In the genomic region with DNA sequence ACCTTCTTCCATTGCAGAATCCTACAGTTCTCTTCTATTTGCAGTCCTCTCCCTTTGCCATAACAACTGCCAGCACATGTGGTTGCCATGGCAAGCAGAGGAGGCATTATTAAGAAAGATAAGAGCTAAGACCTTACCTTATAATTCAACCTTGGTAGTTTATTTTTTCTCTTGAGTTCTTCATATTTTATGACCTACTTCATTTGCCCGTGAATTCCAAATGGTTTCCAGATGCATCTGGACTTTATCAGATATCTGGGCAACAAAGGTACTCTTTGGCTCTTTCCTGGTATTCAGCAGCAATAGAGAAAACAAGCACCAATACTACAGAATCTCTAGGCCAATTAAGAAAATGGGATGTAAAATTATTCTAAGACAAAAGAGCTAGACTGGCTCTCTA, we compare ENCODE assay signal across 16 cellular contexts.
A peak's percentile ranks its signal among the peaks of the same experiment; 100 is the strongest.
DNase-seq lines count a peak whose midpoint lies in the region; ATAC-seq, FAIRE-seq and TF ChIP-seq lines count a peak whose summit lies in the region.
"Had no signal": no experiment of that assay in that cellular context is flagged by ENCODE, and none has a peak within 500 bp of the region (broad histone marks: within the 10 kb centered on the region; RNA-seq: fewer than 3 reads in every experiment).

No MANE protein-coding gene starts in this region.

- no peak for TF ChIP-seq CTCF in OCI-LY7 (conservative IDR thresholded peaks at IDR 0.05; ENCODE audit: low read length)
- no peak for TF ChIP-seq CTCF in brain (conservative IDR thresholded peaks at IDR 0.05)

- H3K9me3 ChIP-seq in OCI-LY7 (ENCODE audit: low read length) (no peaks in the 10 kb centered on the region), GM23248 (ENCODE audit: low read depth) (no peaks in the 10 kb centered on the region)
- H3K9me3 ChIP-seq: A549, BE2C had no signal

- DNase-seq in DMS79 treated with DMSO at 0.1 percent for 48 hours (lab: John Stamatoyannopoulos, UW) (peak; percentile 58), GM12891 (ENCODE audit: insufficient read length, low spot score) (no peak), OCI-LY7 (ENCODE audit: low spot score) (peak; percentile 37), GM23248 (no peak), pons (ENCODE audit: low spot score) (no peak)
- DNase-seq: BE2C; CD4-positive, alpha-beta memory T cell; HCEC 1CT; HFFc6 had no signal

- peaks cover 0 to 4% (median 2%) of the 10 kb centered on the region in 5 experiments for H3K9me3 Mint-ChIP-seq in brain

- H3K9ac ChIP-seq in GM23248, result no peak overlapping the region

- H4K20me1 ChIP-seq in OCI-LY7 (ENCODE audit: insufficient read depth, low read length) (no peaks in the 10 kb centered on the region), GM23248 (ENCODE audit: insufficient read depth) (no peaks in the 10 kb centered on the region)

- no peaks in the 10 kb centered on the region for H3F3A ChIP-seq in GM23248 (ENCODE audit: insufficient read depth)

- H3K4me1 Mint-ChIP-seq in brain, result peaks cover 47% of the 10 kb centered on the region
- H3K4me1 Mint-ChIP-seq: CD4-positive, alpha-beta memory T cell had no signal

- H3K4me3 ChIP-seq in OCI-LY7 (ENCODE audit: low read depth, low read length, poor library complexity, severe bottlenecking), result peak overlapping the region; percentile 70
- H3K4me3 ChIP-seq in GM23248, result no peak overlapping the region
- H3K4me3 ChIP-seq: A549 had no signal

- no peak for TF ChIP-seq POLR2A in GM12891 (IDR thresholded peaks at IDR 0.05; ENCODE audit: low read depth, low read length)

- no peaks in the 10 kb centered on the region for H3K27me3 ChIP-seq in GM23248 (replicated peaks; ENCODE audit: insufficient read depth)
- H3K27me3 ChIP-seq: BE2C had no signal

- no TSS peak for BruUV-seq in OCI-LY7 (replicated peaks; lab: Mats Ljungman, UMichigan)

- H3K4me3 Mint-ChIP-seq in brain, result no peak overlapping the region
- H3K4me3 Mint-ChIP-seq: CD4-positive, alpha-beta memory T cell; HFFc6 had no signal

- H3K4me1 ChIP-seq in OCI-LY7 (ENCODE audit: insufficient read depth, low read length, poor library complexity, severe bottlenecking) (peaks cover 98% of the 10 kb centered on the region), GM23248 (ENCODE audit: insufficient read depth) (no peaks in the 10 kb centered on the region)
- H3K4me1 ChIP-seq: A549, BE2C had no signal

- peak overlapping the region in 4 of 5 experiments; percentile 17 to 86 (median 58) for H3K27ac Mint-ChIP-seq in brain
- H3K27ac Mint-ChIP-seq: CD4-positive, alpha-beta memory T cell; HFFc6 had no signal

- 0 to 2% methylated on average over 1 of the region's 1 CpG for whole genome bisulfite sequencing in GM23248 (ENCODE audit: low coverage in 1 of 2, low lambda C conversion rate in 2 of 2, missing lambda C conversion rate in 2 of 2), 2 experiments

- intact Hi-C loops in OCI-LY7 (cut with micrococcal nuclease; ENCODE audit: unreplicated experiment), result loop anchor here (1.0 to 2.0 kb wide), 5 partner anchors 31 to 645 kb away; no protein-coding TSS in a partner anchor

- H3K27ac ChIP-seq in OCI-LY7 (ENCODE audit: low read depth, low read length, poor library complexity, severe bottlenecking) (peak overlapping the region; percentile 98), GM23248 (no peak overlapping the region)
- H3K27ac ChIP-seq: A549, C4-2B had no signal

- H3K27me3 Mint-ChIP-seq in brain, result peaks cover 3% of the 10 kb centered on the region
- H3K27me3 Mint-ChIP-seq: CD4-positive, alpha-beta memory T cell had no signal

- H3K79me2 ChIP-seq in OCI-LY7 (ENCODE audit: insufficient read depth, low read depth, low read length), result peaks cover 45% of the 10 kb centered on the region
- H3K79me2 ChIP-seq in GM23248 (ENCODE audit: insufficient read depth), result no peaks in the 10 kb centered on the region

- POLR2A ChIA-PET in OCI-LY7 (lab: Charles Lee), result interaction anchor here (0.5 to 11.3 kb wide), 14 partner anchors 11 to 647 kb away, joined by 3 to 285 read pairs (median 4); no protein-coding TSS in a partner anchor

- peak; percentile 45 for FAIRE-seq in GM12891 (lab: Jason Lieb, UNC)
- FAIRE-seq: A549, HepG2, HTR-8/SVneo had no signal

- no peaks in the 10 kb centered on the region for H3K36me3 Mint-ChIP-seq in brain
- H3K36me3 Mint-ChIP-seq: CD4-positive, alpha-beta memory T cell had no signal

- H2AFZ ChIP-seq in OCI-LY7 (ENCODE audit: low read length) (no peak overlapping the region), GM23248 (no peak overlapping the region)

- in situ Hi-C loops in GM23248 (cut with MboI), result no loop called here

- CTCF ChIA-PET in OCI-LY7 (lab: Charles Lee; ENCODE audit: unreplicated experiment), result no interaction called here

- ATAC-seq in HG02973 (IDR thresholded peaks at IDR 0.05; ENCODE audit: unreplicated experiment) (no peak), GM21447 (IDR thresholded peaks at IDR 0.05; ENCODE audit: unreplicated experiment) (no peak)
- ATAC-seq: A549, HepG2 had no signal

- peak overlapping the region; percentile 72 for H3K4me2 ChIP-seq in OCI-LY7 (ENCODE audit: low read length)
- no peak overlapping the region for H3K4me2 ChIP-seq in GM23248 (ENCODE audit: unreplicated experiment)
- H3K4me2 ChIP-seq: A549 had no signal

- no peaks in the 10 kb centered on the region for H3K9me2 ChIP-seq in OCI-LY7 (ENCODE audit: insufficient read depth, low read length)
- H3K9me2 ChIP-seq in GM23248 (ENCODE audit: insufficient read depth), result no peaks in the 10 kb centered on the region

- peaks cover 21% of the 10 kb centered on the region for H3K36me3 ChIP-seq in OCI-LY7 (ENCODE audit: insufficient read depth, low read length)
- H3K36me3 ChIP-seq in GM23248 (ENCODE audit: low read depth), result no peaks in the 10 kb centered on the region
- H3K36me3 ChIP-seq: BE2C had no signal

TF ChIP-seq in GM12891, 5 proteins besides CTCF, POLR2A, EP300 and RAD21:
- TF ChIP-seq PAX5 (IDR thresholded peaks at IDR 0.05; ENCODE audit: insufficient read depth, low read length, severe bottlenecking) (no peak), SPI1 (IDR thresholded peaks at IDR 0.05; ENCODE audit: low read depth, low read length) (no peak), TAF1 (IDR thresholded peaks at IDR 0.05; ENCODE audit: low read depth, low read length) (no peak), POU2F2 (IDR thresholded peaks at IDR 0.05; ENCODE audit: low read depth, low read length) (no peak), POLR2AphosphoS5 (IDR thresholded peaks at IDR 0.05; ENCODE audit: low read depth, low read length) (no peak)

Comparison
In these comparisons a context has a peak if more than half of its experiments do, and no peak if none do; other contexts are left out.
1. DNase-seq: peak in DMS79 treated with DMSO at 0.1 percent for 48 hours (single experiment) and OCI-LY7 (single experiment); none in GM12891 (single experiment), GM23248 (single experiment) and pons (single experiment).